In genomic region chr2:219497495-219498279, GRCh38 we compare ENCODE assay signal across 1 cellular context.
TF ChIP-seq lines count a peak whose summit lies in the region.

No MANE protein-coding gene starts in this region.

TF ChIP-seq in K562, 482 proteins besides CTCF, POLR2A, EP300 and RAD21 (continued from another document and continues in another):
- TF ChIP-seq ATF6 (CRISPR knock-in tag; IDR thresholded peaks at IDR 0.05), result 0 out of 2 replicates have a peak, but pooled peaks have one; percentile 46
- no peak for TF ChIP-seq XRCC4 (IDR thresholded peaks at IDR 0.05; ENCODE audit: extremely low read depth, insufficient read depth, insufficient read length)
- TF ChIP-seq BRD9 (IDR thresholded peaks at IDR 0.05; ENCODE audit: low read depth, partially characterized antibody), result no peak
- TF ChIP-seq PML (IDR thresholded peaks at IDR 0.05; ENCODE audit: low read length), result 0 out of 2 replicates have a peak, but pooled peaks have one; percentile 24
- no peak for TF ChIP-seq ELK1 (CRISPR knock-in tag; IDR thresholded peaks at IDR 0.05)
- TF ChIP-seq CREB1 (IDR thresholded peaks at IDR 0.05), result no peak
- TF ChIP-seq CREB1 (CRISPR knock-in tag; IDR thresholded peaks at IDR 0.05), result 0 out of 2 replicates have a peak, but pooled peaks have one; percentile 51
- TF ChIP-seq THRAP3 (IDR thresholded peaks at IDR 0.05; ENCODE audit: borderline replicate concordance), result no peak
- no peak for TF ChIP-seq GTF2B (IDR thresholded peaks at IDR 0.05; ENCODE audit: extremely low read depth, insufficient read length)
- TF ChIP-seq HMGN3 (IDR thresholded peaks at IDR 0.05; ENCODE audit: borderline replicate concordance, extremely low read depth, insufficient read length, low read depth, low read length), result no peak
- peak; percentile 74 for TF ChIP-seq CCNT2 (IDR thresholded peaks at IDR 0.05; ENCODE audit: borderline replicate concordance, extremely low read depth, insufficient read length, low read depth, low read length)
- TF ChIP-seq WHSC1 (IDR thresholded peaks at IDR 0.05; ENCODE audit: low read length), result no peak
- TF ChIP-seq JUND (IDR thresholded peaks at IDR 0.05; ENCODE audit: borderline replicate concordance, low read depth, low read length), result 0 out of 2 replicates have a peak, but pooled peaks have one; percentile 2
- peak; percentile 41; the same call in 2 of the 3 replicates for TF ChIP-seq JUND (tag; IDR thresholded peaks at IDR 0.05; ENCODE audit: borderline replicate concordance, low read depth, low read length)
- TF ChIP-seq ZBTB9 (CRISPR knock-in tag; IDR thresholded peaks at IDR 0.05), result no peak
- no peak for TF ChIP-seq ZNF740 (CRISPR knock-in tag; IDR thresholded peaks at IDR 0.05)
- TF ChIP-seq ZNF740 (tag; IDR thresholded peaks at IDR 0.05), result no peak
- TF ChIP-seq ZNF124 (CRISPR knock-in tag; IDR thresholded peaks at IDR 0.05), result no peak
- TF ChIP-seq FOXP1 (CRISPR knock-in tag; IDR thresholded peaks at IDR 0.05), result peak; percentile 77; the same call in 1 of the 2 replicates
- TF ChIP-seq ZBTB17 (CRISPR knock-in tag; IDR thresholded peaks at IDR 0.05), result 0 out of 2 replicates have a peak, but pooled peaks have one; percentile 13
- no peak for TF ChIP-seq ZNF583 (CRISPR knock-in tag; IDR thresholded peaks at IDR 0.05)
- peak; percentile 19; the same call in 1 of the 2 replicates for TF ChIP-seq POLR2AphosphoS5 (IDR thresholded peaks at IDR 0.05; ENCODE audit: control insufficient read depth, insufficient read depth, low read depth, low read length)
- TF ChIP-seq ZNF586 (CRISPR knock-in tag; conservative IDR thresholded peaks at IDR 0.05), result no peak
- TF ChIP-seq OTX1 (CRISPR knock-in tag; IDR thresholded peaks at IDR 0.05), result no peak
- no peak; the same call in 1 of the 2 replicates for TF ChIP-seq MBD2 (IDR thresholded peaks at IDR 0.05; ENCODE audit: borderline replicate concordance, low read depth)
- TF ChIP-seq ZNF507 (tag; conservative IDR thresholded peaks at IDR 0.05), result no peak
- no peak for TF ChIP-seq IFI16 (CRISPR knock-in tag; IDR thresholded peaks at IDR 0.05)
- no peak for TF ChIP-seq ID3 (CRISPR knock-in tag; IDR thresholded peaks at IDR 0.05)
- peak; percentile 82 for TF ChIP-seq ID3 (tag; IDR thresholded peaks at IDR 0.05)
- no peak for TF ChIP-seq RBM15 (IDR thresholded peaks at IDR 0.05; ENCODE audit: insufficient read depth, low read length)
- no peak for TF ChIP-seq SIN3A (IDR thresholded peaks at IDR 0.05; ENCODE audit: borderline replicate concordance in 2 of 2, control insufficient read depth in 1 of 2, low read depth in 2 of 2, low read length in 2 of 2)
- TF ChIP-seq MTA3 (IDR thresholded peaks at IDR 0.05; ENCODE audit: borderline replicate concordance), result 0 out of 2 replicates have a peak, but pooled peaks have one; percentile 76
- TF ChIP-seq SIN3B (IDR thresholded peaks at IDR 0.05; ENCODE audit: low read depth), result 0 out of 2 replicates have a peak, but pooled peaks have one; percentile 24
- TF ChIP-seq DNMT1 (IDR thresholded peaks at IDR 0.05), result no peak
- TF ChIP-seq ZNF766 (CRISPR knock-in tag; conservative IDR thresholded peaks at IDR 0.05), result no peak
- no peak for TF ChIP-seq ZNF347 (CRISPR knock-in tag; IDR thresholded peaks at IDR 0.05; ENCODE audit: low read depth)
- TF ChIP-seq PRDM10 (IDR thresholded peaks at IDR 0.05; ENCODE audit: partially characterized antibody), result peak; percentile 12
- peak; percentile 70 to 72 for TF ChIP-seq E2F6 (IDR thresholded peaks at IDR 0.05; ENCODE audit: borderline replicate concordance in 1 of 2, extremely low read depth in 1 of 2, insufficient read depth in 1 of 2, insufficient read length in 1 of 2, low read depth in 1 of 2, low read length in 1 of 2, poor library complexity in 1 of 2, severe bottlenecking in 1 of 2)
- no peak for TF ChIP-seq PTTG1 (tag; IDR thresholded peaks at IDR 0.05; ENCODE audit: low read depth)
- no peak for TF ChIP-seq JUNB (CRISPR knock-in tag; conservative IDR thresholded peaks at IDR 0.05)
- no peak for TF ChIP-seq ATF3 (IDR thresholded peaks at IDR 0.05)
- no peak for TF ChIP-seq ATF3 (CRISPR knock-in tag; conservative IDR thresholded peaks at IDR 0.05)
- 0 out of 2 replicates have a peak, but pooled peaks have one; percentile 67 for TF ChIP-seq ZNF592 (IDR thresholded peaks at IDR 0.05)
- TF ChIP-seq KHSRP (IDR thresholded peaks at IDR 0.05), result no peak
- no peak for TF ChIP-seq NFE2L1 (tag; IDR thresholded peaks at IDR 0.05; ENCODE audit: borderline replicate concordance, low read depth)
- TF ChIP-seq CREM (IDR thresholded peaks at IDR 0.05; ENCODE audit: low read depth), result no peak; the same call in 1 of the 2 replicates
- peak; percentile 66 for TF ChIP-seq CXXC5 (CRISPR knock-in tag; IDR thresholded peaks at IDR 0.05)
- peak; percentile 83 for TF ChIP-seq L3MBTL2 (IDR thresholded peaks at IDR 0.05)
- TF ChIP-seq TRIM24 (IDR thresholded peaks at IDR 0.05), result no peak; a peak in 1 of 4 replicates
